27 cellular contexts compared by ENCODE assay signal in the genomic region with DNA sequence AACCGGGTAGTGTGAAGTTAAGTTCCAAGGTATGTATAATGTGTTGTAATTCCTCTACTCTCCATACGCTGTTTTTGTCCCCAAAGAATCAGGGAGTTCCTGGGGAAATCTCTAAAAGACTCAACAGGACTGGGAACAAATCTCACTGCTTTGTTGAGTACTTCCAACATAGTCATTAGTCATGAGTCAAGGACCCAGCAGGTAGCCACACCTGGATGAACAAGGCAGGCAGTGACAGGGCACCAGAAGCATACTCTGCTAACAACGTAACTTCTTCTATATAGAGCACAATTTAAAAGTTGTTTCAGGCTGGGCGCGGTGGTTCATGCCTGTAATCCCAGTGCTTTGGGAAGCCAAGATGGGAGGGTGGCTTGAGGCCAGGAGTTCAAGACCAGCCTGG.
"Had no signal": no experiment of that assay in that cellular context is flagged by ENCODE, and none has a peak within 500 bp of the region (broad histone marks: within the 10 kb centered on the region; RNA-seq: fewer than 3 reads in every experiment).

No MANE protein-coding gene starts in this region.

- H3K27ac ChIP-seq: gastroesophageal sphincter, neural progenitor cell, sigmoid colon, stomach, suprapubic skin, transverse colon, uterus, VCaP had no signal

- H3K4me3 ChIP-seq: esophagus squamous epithelium, gastroesophageal sphincter, lung, neural progenitor cell, sigmoid colon, smooth muscle cell, stomach, suprapubic skin, transverse colon, uterus had no signal

- H3K4me1 ChIP-seq: neural progenitor cell, suprapubic skin, transverse colon, uterus had no signal

- DNase-seq: activated CD4-positive, alpha-beta T cell treated with anti-CD3 and anti-CD28 coated beads, Interleukin-2, amount 10 ng/mL, durations not matched to agents 7 days and 5 days; activated CD4-positive, CD25-positive, alpha-beta regulatory T cell treated with anti-CD3 and anti-CD28 coated beads, Interleukin-2, amount 50 U/mL, for 72 hours; activated CD8-positive, alpha-beta memory T cell treated with anti-CD3 and anti-CD28 coated beads, Interleukin-2, amount 10 ng/mL, durations not matched to agents 7 days and 5 days; activated CD8-positive, alpha-beta T cell treated with anti-CD3 and anti-CD28 coated beads for 36 hours; activated gamma-delta T cell; activated T-cell treated with anti-CD3 and anti-CD28 coated beads for 4 hours; anterior cingulate cortex; caudate nucleus; effector memory CD4-positive, alpha-beta T cell; esophagus squamous epithelium; head of caudate nucleus; kidney; naive thymus-derived CD8-positive, alpha-beta T cell; retina; sigmoid colon; stimulated activated CD4-positive, alpha-beta T cell treated with anti-CD3 and anti-CD28 coated beads, Interleukin-15, amount 100 ng/mL, for 24 hours; stomach; transverse colon; uterus had no signal

- H3K36me3 ChIP-seq: esophagus squamous epithelium, gastroesophageal sphincter, neural progenitor cell, sigmoid colon, stomach, suprapubic skin, transverse colon, uterus had no signal

- ATAC-seq: activated CD8-positive, alpha-beta memory T cell treated with anti-CD3 and anti-CD28 coated beads, Interleukin-2, amount 10 ng/mL, durations not matched to agents 7 days and 5 days; activated CD8-positive, alpha-beta T cell treated with anti-CD3 and anti-CD28 coated beads for 36 hours; gastroesophageal sphincter; left lobe of liver; naive thymus-derived CD8-positive, alpha-beta T cell; stimulated activated memory B cell treated with anti-CD40 and anti-IgM and Interleukin-4, amounts not matched to agents 10 μg/mL and 1 μg/mL and 100 μg/mL, for 72 hours had no signal

- H3K9me3 ChIP-seq: esophagus squamous epithelium, gastroesophageal sphincter, sigmoid colon, stomach, suprapubic skin, transverse colon, uterus had no signal

- H3K27me3 ChIP-seq: neural progenitor cell, uterus had no signal
